Comparison of ENCODE assay signal across 8 cellular contexts in the genomic region with DNA sequence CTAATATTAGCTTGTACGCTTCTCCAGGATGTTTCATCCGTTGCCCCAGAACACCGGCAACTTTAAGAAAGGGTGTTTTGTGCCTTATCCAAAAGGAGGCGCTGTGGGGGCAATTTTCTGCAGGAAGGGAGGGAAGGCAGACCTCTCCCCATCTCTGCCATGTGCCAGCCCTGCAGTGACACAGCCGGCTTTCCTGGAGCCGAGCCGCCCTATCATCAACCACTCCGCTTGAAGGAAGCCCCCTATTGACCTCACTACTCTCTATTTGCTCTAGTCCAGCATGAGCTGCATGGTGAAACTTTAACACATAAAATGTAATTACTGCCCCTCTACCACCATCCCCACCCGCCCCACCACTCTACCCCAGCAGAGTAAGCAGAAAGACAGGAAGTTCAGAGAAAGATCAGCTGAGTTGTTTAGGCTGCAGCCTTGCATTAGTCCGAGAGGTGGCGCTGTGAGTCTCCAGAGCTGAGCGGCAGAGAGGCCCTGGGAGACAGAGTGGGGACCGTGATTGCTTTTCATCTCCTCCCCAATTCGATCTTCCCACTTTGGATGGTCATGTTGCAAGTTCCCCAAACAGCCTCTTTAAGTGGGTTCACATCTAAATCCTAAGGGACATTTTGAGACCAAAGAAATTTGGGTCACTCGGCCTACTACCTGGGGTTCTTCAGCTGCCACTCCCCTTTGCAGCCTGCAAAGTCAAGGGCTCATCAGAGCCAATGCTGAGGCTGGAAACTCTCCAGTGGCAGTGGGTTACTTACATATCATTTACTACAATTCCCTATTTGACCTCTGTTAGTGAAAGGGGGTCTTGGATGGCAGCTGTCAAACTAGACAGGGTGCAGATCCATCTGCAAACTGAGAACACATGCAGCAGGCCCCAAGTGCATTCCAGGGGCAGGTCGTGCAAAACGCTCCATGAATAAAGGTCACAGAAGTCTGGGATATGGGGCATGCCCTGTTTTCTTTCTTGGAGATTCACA.
DNase-seq lines count a peak whose midpoint lies in the region; ATAC-seq lines count a peak whose summit lies in the region.

No MANE protein-coding gene starts in this region.

- no peaks in the 10 kb centered on the region for H3K27me3 ChIP-seq in effector memory CD4-positive, alpha-beta T cell (replicated peaks; ENCODE audit: control insufficient read depth, insufficient read depth, low read length, poor library complexity, severe bottlenecking)

- peaks cover 3% of the 10 kb centered on the region for H3K4me1 Mint-ChIP-seq in memory B cell

- no peak overlapping the region for H3K27ac Mint-ChIP-seq in memory B cell

- H3K9me3 Mint-ChIP-seq in memory B cell: no peaks in the 10 kb centered on the region

- no peaks in the 10 kb centered on the region for H3K36me3 Mint-ChIP-seq in memory B cell

- peak; percentile 84 for ATAC-seq in HG02759 (IDR thresholded peaks at IDR 0.05; ENCODE audit: unreplicated experiment)
- peak; percentile 85 for ATAC-seq in memory B cell (ENCODE audit: low read depth)

- peaks cover 3% of the 10 kb centered on the region for H3K27me3 Mint-ChIP-seq in memory B cell

- no peaks in the 10 kb centered on the region for H3K36me3 ChIP-seq in effector memory CD4-positive, alpha-beta T cell (ENCODE audit: control insufficient read depth, insufficient read depth, low read length)

- peak overlapping the region; percentile 24 for H3K4me3 Mint-ChIP-seq in memory B cell

- H3K27ac ChIP-seq in effector memory CD4-positive, alpha-beta T cell (ENCODE audit: insufficient read depth, low read length, poor library complexity, severe bottlenecking): no peak overlapping the region

- H3K4me1 ChIP-seq in effector memory CD4-positive, alpha-beta T cell (ENCODE audit: control insufficient read depth, insufficient read depth, low read length, poor library complexity, severe bottlenecking): no peaks in the 10 kb centered on the region

- no peak overlapping the region for H3K4me3 ChIP-seq in effector memory CD4-positive, alpha-beta T cell (ENCODE audit: insufficient read depth, low read depth, low read length, poor library complexity, severe bottlenecking)

- no peaks in the 10 kb centered on the region for H3K9me3 ChIP-seq in effector memory CD4-positive, alpha-beta T cell (ENCODE audit: control insufficient read depth, low read length)

- DNase-seq in NCI-H1436 (lab: John Stamatoyannopoulos, UW) (peak; percentile 5), NCI-H1436 treated with DMSO at 0.1 percent for 48 hours (lab: John Stamatoyannopoulos, UW) (no peak), NCI-H2196 treated with DMSO at 0.1 percent for 48 hours (lab: John Stamatoyannopoulos, UW; ENCODE audit: unreplicated experiment) (peak; percentile 24), memory B cell (ENCODE audit: low spot score in 2 of 2) (peak; percentile 29 to 33)
- peak; percentile 28 to 58 for DNase-seq in activated CD4-positive, alpha-beta T cell treated with anti-CD3 and anti-CD28 coated beads, Interleukin-2, amount 50 U/mL, for 24 hours (ENCODE audit: low read depth in 1 of 2, low spot score in 1 of 2)
- DNase-seq in effector memory CD4-positive, alpha-beta T cell: peak in 2 of 3 donors; percentile 5 to 19
- peak; percentile 17 for DNase-seq in stimulated activated CD8-positive, alpha-beta memory T cell treated with anti-CD3 and anti-CD28 coated beads, Interleukin-7, amount 100 ng/mL, for 24 hours (ENCODE audit: low read depth)
